In the genomic region with DNA sequence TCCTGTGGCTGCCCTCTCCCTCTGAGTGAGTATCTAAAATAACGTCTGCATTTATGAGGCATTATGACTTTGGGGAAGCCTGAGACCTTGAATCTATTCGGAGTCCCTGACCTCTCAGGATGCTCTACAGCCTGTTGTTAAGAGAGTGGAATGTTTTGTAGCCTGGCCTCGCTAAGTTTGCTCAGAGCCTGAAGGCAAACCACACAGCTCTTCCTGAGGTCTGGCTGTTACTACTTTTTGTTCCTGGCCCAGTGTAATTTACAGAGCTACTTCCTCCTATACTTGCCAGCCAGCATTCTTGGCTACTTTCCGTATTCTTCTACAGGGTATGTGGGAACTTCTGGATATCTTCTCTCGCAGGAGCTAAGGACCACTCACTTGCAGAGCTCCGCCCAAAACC, we compare ENCODE assay signal across 9 cellular contexts. TPM values are rescaled to one million over a fixed set of nuclear protein-coding genes. Genes with fewer than 3 reads are reported as not detected.
DNase-seq lines count a peak whose midpoint lies in the region; ATAC-seq lines count a peak whose summit lies in the region.
"Had no signal": no experiment of that assay in that cellular context is flagged by ENCODE, and none has a peak within 500 bp of the region (broad histone marks: within the 10 kb centered on the region; RNA-seq: fewer than 3 reads in every experiment).

No MANE protein-coding gene starts in this region.

- DNase-seq in SIG-M5 treated with dmso at 0.1 percent for 504 hours (lab: John Stamatoyannopoulos, UW; ENCODE audit: unreplicated experiment): peak; percentile 62
- no peak for DNase-seq in SIG-M5 (lab: John Stamatoyannopoulos, UW)
- DNase-seq in amniotic stem cell (lab: John Stamatoyannopoulos, UW): peak; percentile 38
- peak in 1 of 2 donors; percentile 19 for DNase-seq in left colon
- DNase-seq in ureter (ENCODE audit: low spot score): peak; percentile 50
- no peak for DNase-seq in T-helper 1 cell
- DNase-seq in stimulated activated naive CD4-positive, alpha-beta T cell (lab: John Stamatoyannopoulos, UW): no peak
- DNase-seq: HCEC 1CT had no signal

- intact Hi-C loops in left colon (cut with DNase I, micrococcal nuclease): no loop called here

- ATAC-seq in left colon: peak; percentile 68
- no peak for ATAC-seq in GM21717 (IDR thresholded peaks at IDR 0.05; ENCODE audit: unreplicated experiment)

RNA-seq across cellular contexts. Expression of a gene that starts 3.6 kb away (rescaled TPM):
- total RNA-seq in left colon: 10 to 100 TPM; 27.6 to 31.7 TPM
- total RNA-seq in ureter: 68.4 TPM

Comparison
In these comparisons a context has a peak if more than half of its experiments do, and no peak if none do; other contexts are left out.
1. DNase-seq: peak in SIG-M5 treated with dmso at 0.1 percent for 504 hours (single experiment), amniotic stem cell (single experiment) and ureter (single experiment); none in SIG-M5 (single experiment), T-helper 1 cell (0 of 5) and stimulated activated naive CD4-positive, alpha-beta T cell (0 of 6).